1 cellular context compared by ENCODE assay signal in the genomic region with DNA sequence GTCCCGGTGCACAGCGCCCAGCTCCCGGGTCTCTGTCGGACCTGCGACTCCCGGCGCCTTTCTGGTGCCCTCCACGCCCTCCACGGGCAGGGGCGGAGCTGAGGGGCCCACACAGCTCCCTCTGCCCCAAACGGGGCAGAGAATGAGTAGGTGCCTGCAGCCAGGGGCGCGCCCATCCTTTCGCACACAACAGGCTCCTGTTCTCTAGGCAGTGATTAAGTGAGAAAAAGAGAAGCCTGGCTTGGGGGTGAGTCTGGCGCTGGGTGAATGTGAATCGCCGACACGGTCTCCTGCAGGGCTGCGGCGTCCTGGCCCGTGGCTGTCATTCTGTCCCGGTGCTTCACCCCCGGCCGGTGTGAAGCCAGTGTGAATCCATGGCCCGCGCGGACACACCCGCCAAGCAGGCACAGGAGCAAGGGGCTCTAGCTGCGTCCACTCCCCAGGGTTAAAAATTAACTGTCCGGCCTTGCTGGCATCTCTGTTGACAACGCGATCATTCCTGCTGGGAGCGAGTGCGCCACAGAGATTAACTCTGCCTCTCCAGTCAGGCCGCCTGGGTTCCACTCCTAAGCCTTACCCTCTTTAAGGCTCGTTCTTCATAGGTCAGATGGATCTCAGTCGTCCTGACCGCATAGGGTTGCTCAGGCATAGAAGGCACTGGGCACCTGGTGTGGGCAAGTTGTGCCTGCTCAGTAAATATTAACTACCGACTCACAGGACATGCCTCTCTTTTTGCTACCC.
TF ChIP-seq lines count a peak whose summit lies in the region.

No MANE protein-coding gene starts in this region.

TF ChIP-seq in IMR-90, 13 proteins besides CTCF, POLR2A, EP300 and RAD21:
- TF ChIP-seq MAZ (IDR thresholded peaks at IDR 0.05; ENCODE audit: borderline replicate concordance, low read depth, low read length): no peak
- TF ChIP-seq MAFK (IDR thresholded peaks at IDR 0.05; ENCODE audit: low read depth, low read length): no peak
- no peak for TF ChIP-seq RCOR1 (IDR thresholded peaks at IDR 0.05; ENCODE audit: insufficient replicate concordance, low read length)
- TF ChIP-seq CHD1 (IDR thresholded peaks at IDR 0.05; ENCODE audit: low read depth, low read length): no peak
- no peak for TF ChIP-seq USF2 (IDR thresholded peaks at IDR 0.05; ENCODE audit: low read depth, low read length)
- no peak for TF ChIP-seq FOS (IDR thresholded peaks at IDR 0.05; ENCODE audit: low read depth, low read length)
- no peak for TF ChIP-seq BHLHE40 (IDR thresholded peaks at IDR 0.05; ENCODE audit: low read depth, low read length)
TF ChIP-seq in IMR-90: peak in this region for 0.
